Comparison of ENCODE assay signal across 2 cellular contexts in the genomic region with DNA sequence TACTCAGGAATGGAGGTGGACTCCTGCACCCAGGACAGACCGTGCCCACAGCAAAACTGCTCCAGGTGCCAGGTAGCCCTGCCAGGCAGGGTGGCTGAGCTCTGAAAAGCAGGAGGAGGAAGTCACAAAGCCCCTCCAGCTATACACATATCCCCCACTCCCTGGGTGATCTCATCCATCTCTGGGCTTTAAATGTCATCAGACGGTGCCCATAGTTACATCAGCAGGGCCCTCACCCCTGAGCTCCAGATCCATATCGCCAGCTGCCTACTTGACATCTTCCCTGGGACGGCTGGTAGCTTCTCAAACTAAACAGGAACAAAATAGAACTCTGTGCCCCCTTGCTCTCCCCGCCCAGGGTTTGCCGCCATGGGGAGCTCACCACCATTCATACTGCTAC.
TF ChIP-seq lines count a peak whose summit lies in the region.

No MANE protein-coding gene starts in this region.

TF ChIP-seq in SK-N-SH, 30 proteins besides CTCF, POLR2A, EP300 and RAD21 (continued from another document):
- TF ChIP-seq, protein P1, sequence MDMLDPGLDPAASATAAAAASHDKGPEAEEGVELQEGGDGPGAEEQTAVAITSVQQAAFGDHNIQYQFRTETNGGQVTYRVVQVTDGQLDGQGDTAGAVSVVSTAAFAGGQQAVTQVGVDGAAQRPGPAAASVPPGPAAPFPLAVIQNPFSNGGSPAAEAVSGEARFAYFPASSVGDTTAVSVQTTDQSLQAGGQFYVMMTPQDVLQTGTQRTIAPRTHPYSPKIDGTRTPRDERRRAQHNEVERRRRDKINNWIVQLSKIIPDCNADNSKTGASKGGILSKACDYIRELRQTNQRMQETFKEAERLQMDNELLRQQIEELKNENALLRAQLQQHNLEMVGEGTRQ (IDR thresholded peaks at IDR 0.05; ENCODE audit: borderline replicate concordance, low read depth, low read length): no peak
- TF ChIP-seq TAF1 (IDR thresholded peaks at IDR 0.05; ENCODE audit: borderline replicate concordance, low read depth, low read length) (no peak), TEAD4 (IDR thresholded peaks at IDR 0.05; ENCODE audit: borderline replicate concordance, insufficient read depth) (no peak), CHD2 (IDR thresholded peaks at IDR 0.05; ENCODE audit: low read length, partially characterized antibody) (no peak)
- TF ChIP-seq, protein P2, sequence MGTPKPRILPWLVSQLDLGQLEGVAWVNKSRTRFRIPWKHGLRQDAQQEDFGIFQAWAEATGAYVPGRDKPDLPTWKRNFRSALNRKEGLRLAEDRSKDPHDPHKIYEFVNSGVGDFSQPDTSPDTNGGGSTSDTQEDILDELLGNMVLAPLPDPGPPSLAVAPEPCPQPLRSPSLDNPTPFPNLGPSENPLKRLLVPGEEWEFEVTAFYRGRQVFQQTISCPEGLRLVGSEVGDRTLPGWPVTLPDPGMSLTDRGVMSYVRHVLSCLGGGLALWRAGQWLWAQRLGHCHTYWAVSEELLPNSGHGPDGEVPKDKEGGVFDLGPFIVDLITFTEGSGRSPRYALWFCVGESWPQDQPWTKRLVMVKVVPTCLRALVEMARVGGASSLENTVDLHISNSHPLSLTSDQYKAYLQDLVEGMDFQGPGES (IDR thresholded peaks at IDR 0.05; ENCODE audit: low read depth, low read length): no peak

TF ChIP-seq in SK-N-SH treated with all-trans-retinoic acid at 6 μM for 48 hours, 23 proteins besides CTCF, POLR2A, EP300 and RAD21 (continued from another document):
- TF ChIP-seq, protein P3, sequence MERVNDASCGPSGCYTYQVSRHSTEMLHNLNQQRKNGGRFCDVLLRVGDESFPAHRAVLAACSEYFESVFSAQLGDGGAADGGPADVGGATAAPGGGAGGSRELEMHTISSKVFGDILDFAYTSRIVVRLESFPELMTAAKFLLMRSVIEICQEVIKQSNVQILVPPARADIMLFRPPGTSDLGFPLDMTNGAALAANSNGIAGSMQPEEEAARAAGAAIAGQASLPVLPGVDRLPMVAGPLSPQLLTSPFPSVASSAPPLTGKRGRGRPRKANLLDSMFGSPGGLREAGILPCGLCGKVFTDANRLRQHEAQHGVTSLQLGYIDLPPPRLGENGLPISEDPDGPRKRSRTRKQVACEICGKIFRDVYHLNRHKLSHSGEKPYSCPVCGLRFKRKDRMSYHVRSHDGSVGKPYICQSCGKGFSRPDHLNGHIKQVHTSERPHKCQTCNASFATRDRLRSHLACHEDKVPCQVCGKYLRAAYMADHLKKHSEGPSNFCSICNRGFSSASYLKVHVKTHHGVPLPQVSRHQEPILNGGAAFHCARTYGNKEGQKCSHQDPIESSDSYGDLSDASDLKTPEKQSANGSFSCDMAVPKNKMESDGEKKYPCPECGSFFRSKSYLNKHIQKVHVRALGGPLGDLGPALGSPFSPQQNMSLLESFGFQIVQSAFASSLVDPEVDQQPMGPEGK (CRISPR knock-in tag; IDR thresholded peaks at IDR 0.05; ENCODE audit: borderline replicate concordance): no peak
- TF ChIP-seq, protein P4, sequence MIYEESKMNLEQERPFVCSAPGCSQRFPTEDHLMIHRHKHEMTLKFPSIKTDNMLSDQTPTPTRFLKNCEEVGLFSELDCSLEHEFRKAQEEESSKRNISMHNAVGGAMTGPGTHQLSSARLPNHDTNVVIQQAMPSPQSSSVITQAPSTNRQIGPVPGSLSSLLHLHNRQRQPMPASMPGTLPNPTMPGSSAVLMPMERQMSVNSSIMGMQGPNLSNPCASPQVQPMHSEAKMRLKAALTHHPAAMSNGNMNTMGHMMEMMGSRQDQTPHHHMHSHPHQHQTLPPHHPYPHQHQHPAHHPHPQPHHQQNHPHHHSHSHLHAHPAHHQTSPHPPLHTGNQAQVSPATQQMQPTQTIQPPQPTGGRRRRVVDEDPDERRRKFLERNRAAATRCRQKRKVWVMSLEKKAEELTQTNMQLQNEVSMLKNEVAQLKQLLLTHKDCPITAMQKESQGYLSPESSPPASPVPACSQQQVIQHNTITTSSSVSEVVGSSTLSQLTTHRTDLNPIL (CRISPR knock-in tag; IDR thresholded peaks at IDR 0.05; ENCODE audit: low read depth): no peak
- TF ChIP-seq RARB (CRISPR knock-in tag; IDR thresholded peaks at IDR 0.05) (no peak), TOX (CRISPR knock-in tag; IDR thresholded peaks at IDR 0.05; ENCODE audit: borderline replicate concordance) (no peak), ZNF565 (CRISPR knock-in tag; conservative IDR thresholded peaks at IDR 0.05; ENCODE audit: low read depth) (no peak), OSR1 (CRISPR knock-in tag; IDR thresholded peaks at IDR 0.05) (no peak), BACH2 (CRISPR knock-in tag; IDR thresholded peaks at IDR 0.05; ENCODE audit: borderline replicate concordance) (no peak), PPARA (CRISPR knock-in tag; IDR thresholded peaks at IDR 0.05; ENCODE audit: borderline replicate concordance) (no peak), ZFP30 (CRISPR knock-in tag; IDR thresholded peaks at IDR 0.05) (no peak)
